In genomic region chr3:32493437-32494414, GRCh38 we compare ENCODE assay signal across 11 cellular contexts. TPM values are rescaled to one million over a fixed set of nuclear protein-coding genes. Genes with fewer than 3 reads are reported as not detected.
DNase-seq lines count a peak whose midpoint lies in the region; ATAC-seq and TF ChIP-seq lines count a peak whose summit lies in the region.
"Had no signal": no experiment of that assay in that cellular context is flagged by ENCODE, and none has a peak within 500 bp of the region (broad histone marks: within the 10 kb centered on the region; RNA-seq: fewer than 3 reads in every experiment).

No MANE protein-coding gene starts in this region.

- TF ChIP-seq CTCF in GM12865 (IDR thresholded peaks at IDR 0.05; ENCODE audit: insufficient read depth, low read depth, low read length, missing control alignments), result no peak
- TF ChIP-seq CTCF in fibroblast of villous mesenchyme (IDR thresholded peaks at IDR 0.05; ENCODE audit: insufficient read depth, low read depth, low read length), result no peak

- no peak overlapping the region for H3K4me3 ChIP-seq in GM12865 (ENCODE audit: low read depth, low read length)
- no peak overlapping the region for H3K4me3 ChIP-seq in fibroblast of villous mesenchyme (ENCODE audit: low read depth, low read length)

- DNase-seq in GM12865 (ENCODE audit: low read depth) (peak; percentile 81), fibroblast of villous mesenchyme (ENCODE audit: low read depth) (peak; percentile 64), NCI-H1417 treated with DMSO at 0.1 percent for 48 hours (lab: John Stamatoyannopoulos, UW) (no peak), 8988T (no peak)
- DNase-seq in stimulated activated CD4-positive, alpha-beta T cell treated with anti-CD3 and anti-CD28 coated beads, Interleukin-12 subunit alpha, Interleukin-12 subunit beta, amount 100 ng/mL, for 4 hours, result no peak
- DNase-seq in activated effector memory CD4-positive, alpha-beta T cell treated with Interleukin-2 at 50 U/mL for 16 hours, result no peak
- DNase-seq: caudate nucleus, DMS53, KG1 had no signal

- ATAC-seq in GM21367 (IDR thresholded peaks at IDR 0.05; ENCODE audit: unreplicated experiment), result peak; percentile 80
- peak; percentile 72 for ATAC-seq in HG03342 (IDR thresholded peaks at IDR 0.05; ENCODE audit: unreplicated experiment)

RNA-seq across cellular contexts. Expression of gene CMTM6, which starts 8.9 kb away (rescaled TPM):
- 72.8 and 119 TPM in 2 replicates for total RNA-seq in fibroblast of villous mesenchyme

Comparison
In these comparisons a context has a peak if more than half of its experiments do, and no peak if none do; other contexts are left out.
1. DNase-seq: peak in GM12865 (single experiment) and fibroblast of villous mesenchyme (single experiment); none in NCI-H1417 treated with DMSO at 0.1 percent for 48 hours (single experiment), 8988T (single experiment), stimulated activated CD4-positive, alpha-beta T cell treated with anti-CD3 and anti-CD28 coated beads, Interleukin-12 subunit alpha, Interleukin-12 subunit beta, amount 100 ng/mL, for 4 hours (single experiment) and activated effector memory CD4-positive, alpha-beta T cell treated with Interleukin-2 at 50 U/mL for 16 hours (single experiment).